Comparison of ENCODE assay signal across 8 cellular contexts in genomic region chr1:94962745-94963265, GRCh38. TPM values are rescaled to one million over a fixed set of nuclear protein-coding genes. Genes with fewer than 3 reads are reported as not detected.
A peak's percentile ranks its signal among the peaks of the same experiment; 100 is the strongest.
DNase-seq lines count a peak whose midpoint lies in the region; ATAC-seq and TF ChIP-seq lines count a peak whose summit lies in the region.

No MANE protein-coding gene starts in this region.

- peaks cover 15% of the 10 kb centered on the region for H3K4me1 ChIP-seq in DND-41 (ENCODE audit: insufficient read depth, low read length)
- peaks cover 0 to 9% (median 6%) of the 10 kb centered on the region in 4 donors for H3K4me1 ChIP-seq in esophagus muscularis mucosa
- no peaks in the 10 kb centered on the region for H3K4me1 ChIP-seq in parathyroid adenoma

- no peaks in the 10 kb centered on the region for H3K27me3 ChIP-seq in DND-41 (ENCODE audit: insufficient read depth, low read length, poor library complexity)
- H3K27me3 ChIP-seq in esophagus muscularis mucosa = no peaks in the 10 kb centered on the region
- no peaks in the 10 kb centered on the region for H3K27me3 ChIP-seq in parathyroid adenoma (ENCODE audit: control insufficient read depth, insufficient read depth, low read length)

- ATAC-seq in DND-41 (ENCODE audit: insufficient read depth, low read depth) = peak; percentile 97
- peak; percentile 95 for ATAC-seq in GM21360 (IDR thresholded peaks at IDR 0.05; ENCODE audit: unreplicated experiment)
- peak; percentile 96 for ATAC-seq in HG03571 (IDR thresholded peaks at IDR 0.05; ENCODE audit: unreplicated experiment)

- H3K79me2 ChIP-seq in DND-41 (ENCODE audit: insufficient read depth, low read length) (no peaks in the 10 kb centered on the region), parathyroid adenoma (no peaks in the 10 kb centered on the region)

- H3K4me2 ChIP-seq in DND-41 (ENCODE audit: insufficient read depth, low read length) (peak overlapping the region; percentile 90), parathyroid adenoma (ENCODE audit: low read length) (peak overlapping the region; percentile 76)

- H2AFZ ChIP-seq in DND-41 (ENCODE audit: low read depth, low read length) (peak overlapping the region; percentile 96), parathyroid adenoma (peak overlapping the region; percentile 61)

- 59% methylated on average over 8 of the region's 8 CpGs for WGBS in esophagus muscularis mucosa

- peak overlapping the region; percentile 94 for H3K27ac ChIP-seq in DND-41 (ENCODE audit: low read length)
- H3K27ac ChIP-seq in VCaP = peak overlapping the region; percentile 83
- peak overlapping the region; percentile 42 to 58 (median 50) for H3K27ac ChIP-seq in esophagus muscularis mucosa (replicated peaks in 1 of 4)
- peak overlapping the region; percentile 45 for H3K27ac ChIP-seq in parathyroid adenoma

- H3K9ac ChIP-seq in DND-41 (ENCODE audit: low read depth, low read length) (peak overlapping the region; percentile 59), parathyroid adenoma (no peak overlapping the region)

- peak overlapping the region; percentile 18 to 60 for H3K4me3 ChIP-seq in DND-41 (ENCODE audit: low read depth in 1 of 2, low read length in 2 of 2)
- H3K4me3 ChIP-seq in esophagus muscularis mucosa = peak overlapping the region; percentile 19 to 46 (median 42)
- peak overlapping the region; percentile 39 for H3K4me3 ChIP-seq in parathyroid adenoma (ENCODE audit: low read depth, low read length)

- no peaks in the 10 kb centered on the region for H4K20me1 ChIP-seq in DND-41 (ENCODE audit: insufficient read depth, low read length)

- intact Hi-C loops in esophagus muscularis mucosa (cut with DNase I) = no loop called here

- no peaks in the 10 kb centered on the region for H3K9me3 ChIP-seq in DND-41 (ENCODE audit: insufficient read depth, low read length, severe bottlenecking)
- H3K9me3 ChIP-seq in esophagus muscularis mucosa = no peaks in the 10 kb centered on the region
- H3K9me3 ChIP-seq in parathyroid adenoma (ENCODE audit: control insufficient read depth, low read length) = no peaks in the 10 kb centered on the region

- TF ChIP-seq EP300 in esophagus muscularis mucosa (IDR thresholded peaks at IDR 0.05) = no peak

- H3K36me3 ChIP-seq in DND-41 (ENCODE audit: insufficient read depth, low read length) = no peaks in the 10 kb centered on the region
- no peaks in the 10 kb centered on the region for H3K36me3 ChIP-seq in esophagus muscularis mucosa
- H3K36me3 ChIP-seq in parathyroid adenoma (ENCODE audit: control insufficient read depth, insufficient read depth, low read length) = no peaks in the 10 kb centered on the region

- DNase-seq in DND-41 = peak; percentile 73
- no peak for DNase-seq in esophagus muscularis mucosa (ENCODE audit: extremely low spot score)
- DNase-seq in NCI-H2081 (lab: John Stamatoyannopoulos, UW) = no peak
- DNase-seq in NCI-H2107 treated with DMSO at 0.1 percent for 48 hours (lab: John Stamatoyannopoulos, UW; ENCODE audit: unreplicated experiment) = no peak

- TF ChIP-seq CTCF in DND-41 (IDR thresholded peaks at IDR 0.05; ENCODE audit: borderline replicate concordance, extremely low read depth, low read length, poor library complexity, severe bottlenecking) (no peak), VCaP (conservative IDR thresholded peaks at IDR 0.05) (no peak), esophagus muscularis mucosa (IDR thresholded peaks at IDR 0.05) (no peak), parathyroid adenoma (IDR thresholded peaks at IDR 0.05) (no peak)

- TF ChIP-seq POLR2A in esophagus muscularis mucosa (IDR thresholded peaks at IDR 0.05; ENCODE audit: low read depth) = no peak

RNA-seq across cellular contexts. Expression of gene CNN3, which starts 35.9 kb away (rescaled TPM):
- total RNA-seq in esophagus muscularis mucosa = 100 to 1,000 TPM; 140 to 268 (median 194) TPM
